In the genomic region with DNA sequence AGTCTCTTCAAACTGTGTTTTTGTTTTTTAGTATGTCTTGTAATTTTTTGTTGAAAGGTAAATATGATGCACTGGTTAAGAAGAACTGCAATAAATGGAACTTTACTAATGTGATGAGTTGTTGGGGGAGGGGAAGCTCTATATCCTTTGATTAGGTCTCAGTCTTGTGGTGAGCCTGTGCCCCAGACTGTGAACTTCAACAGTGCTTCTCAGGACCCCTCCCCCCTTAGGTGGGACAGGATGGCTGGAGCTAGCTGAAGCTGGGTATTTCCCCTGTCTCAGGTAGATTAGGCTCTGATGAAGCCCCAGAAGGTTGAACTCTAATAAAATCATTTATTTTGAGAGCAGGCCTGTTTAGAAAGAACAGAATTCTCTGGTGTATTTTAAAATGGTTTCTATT, we compare ENCODE assay signal across 28 cellular contexts.
"Had no signal": no experiment of that assay in that cellular context is flagged by ENCODE, and none has a peak within 500 bp of the region (broad histone marks: within the 10 kb centered on the region; RNA-seq: fewer than 3 reads in every experiment).

No MANE protein-coding gene starts in this region.

- H2AFZ ChIP-seq: neural progenitor cell had no signal

- H3K27ac ChIP-seq: brain microvascular endothelial cell, gastrocnemius medialis, neural progenitor cell, right atrium auricular region, VCaP had no signal

- H3K4me3 ChIP-seq: gastrocnemius medialis, neural progenitor cell, right atrium auricular region, smooth muscle cell, suprapubic skin, tibial nerve had no signal

- H3K4me2 ChIP-seq: neural progenitor cell, smooth muscle cell had no signal

- ATAC-seq: activated CD4-positive, CD25-positive, alpha-beta regulatory T cell treated with anti-CD3 and anti-CD28 coated beads, Interleukin-2, amount 50 U/mL, for 24 hours; effector memory CD8-positive, alpha-beta T cell; gastrocnemius medialis; left colon; natural killer cell had no signal

- FAIRE-seq: astrocyte, kidney had no signal

- H3K36me3 ChIP-seq: brain microvascular endothelial cell, gastrocnemius medialis, neural progenitor cell, right atrium auricular region, suprapubic skin, tibial nerve had no signal

- H3K27me3 ChIP-seq: brain microvascular endothelial cell, gastrocnemius medialis, neural progenitor cell, right atrium auricular region, suprapubic skin, tibial nerve had no signal

- H3K9me3 ChIP-seq: gastrocnemius medialis, right atrium auricular region, suprapubic skin, tibial nerve had no signal

- DNase-seq: activated CD4-positive, alpha-beta memory T cell treated with anti-CD3 and anti-CD28 coated beads for 36 hours; activated CD4-positive, alpha-beta T cell treated with anti-CD3 and anti-CD28 coated beads, Interleukin-2, amount 10 ng/mL, durations not matched to agents 24 days and 14 days; activated CD8-positive, alpha-beta memory T cell treated with anti-CD3 and anti-CD28 coated beads, Interleukin-2, amount 50 U/mL, for 4 hours; activated effector memory CD4-positive, alpha-beta T cell treated with anti-CD3 and anti-CD28 coated beads, Interleukin-2, amount 50 U/mL, for 16 hours; activated naive CD4-positive, alpha-beta T cell treated with anti-CD3 and anti-CD28 coated beads for 36 hours; activated naive CD8-positive, alpha-beta T cell treated with anti-CD3 and anti-CD28 coated beads for 36 hours; activated T-cell treated with anti-CD3 and anti-CD28 coated beads, Interleukin-2, amount 50 U/mL, for 1 hour; brain microvascular endothelial cell; cortex of kidney; effector memory CD8-positive, alpha-beta T cell; erythroblast; gastrocnemius medialis; glutamatergic neuron; kidney; left colon; midbrain; natural killer cell; occipital lobe; stimulated activated CD4-positive, alpha-beta T cell treated with anti-CD3 and anti-CD28 coated beads, Interleukin-2, amount 100 ng/mL, for 24 hours; stimulated activated naive CD4-positive, alpha-beta T cell had no signal

- H3K9ac ChIP-seq: neural progenitor cell had no signal

- H3K4me1 ChIP-seq: gastrocnemius medialis, neural progenitor cell, right atrium auricular region had no signal
